Comparison of ENCODE assay signal across 14 cellular contexts in genomic region chr9:131661954-131662621, GRCh38.
DNase-seq lines count a peak whose midpoint lies in the region; ATAC-seq and TF ChIP-seq lines count a peak whose summit lies in the region.
"Had no signal": no experiment of that assay in that cellular context is flagged by ENCODE, and none has a peak within 500 bp of the region (broad histone marks: within the 10 kb centered on the region; RNA-seq: fewer than 3 reads in every experiment).

No MANE protein-coding gene starts in this region.

- intact Hi-C loops in left ventricle myocardium inferior (cut with micrococcal nuclease) = no loop called here
- intact Hi-C loops in cardiac septum (cut with DNase I) = no loop called here
- intact Hi-C loops in natural killer cell (cut with micrococcal nuclease) = loop anchor here (10.0 kb wide), 1 partner anchor 693 kb away; the partner anchor contains the start of gene SETX

- peak overlapping the region; percentile 79 to 89 for H3K27ac Mint-ChIP-seq in natural killer cell
- H3K27ac Mint-ChIP-seq: HFFc6 had no signal

- H3K4me1 Mint-ChIP-seq in natural killer cell = peaks cover 74 to 82% of the 10 kb centered on the region in 2 donors

- peak overlapping the region; percentile 17 for H3K27ac ChIP-seq in left ventricle myocardium inferior (replicated peaks)
- H3K27ac ChIP-seq: cardiac muscle cell, thoracic aorta had no signal

- no peaks in the 10 kb centered on the region for H3K36me3 Mint-ChIP-seq in natural killer cell

- H3K4me3 ChIP-seq in left ventricle myocardium inferior = no peak overlapping the region
- H3K4me3 ChIP-seq: cardiac muscle cell, MG63, thoracic aorta had no signal

- peaks cover 97% of the 10 kb centered on the region for H3K4me1 ChIP-seq in left ventricle myocardium inferior

- DNase-seq in left ventricle myocardium inferior (no peak), cardiac septum (ENCODE audit: low spot score) (no peak), natural killer cell (no peak), SHP77 (lab: John Stamatoyannopoulos, UW) (no peak), mucosa of gallbladder (ENCODE audit: low spot score) (no peak)
- DNase-seq in activated T-helper 9 cell treated with anti-CD3 and anti-CD28 coated beads, Interleukin-2, amount 50 U/mL, for 16 hours (ENCODE audit: low read depth) = peak; percentile 66
- DNase-seq: 8988T, HFFc6, MG63, Right ventricle myocardium superior had no signal

- H3K36me3 ChIP-seq in left ventricle myocardium inferior = no peaks in the 10 kb centered on the region
- H3K36me3 ChIP-seq: cardiac muscle cell, MG63, thoracic aorta had no signal

- H3K27me3 Mint-ChIP-seq in natural killer cell (ENCODE audit: low read depth in 2 of 2) = no peaks in the 10 kb centered on the region

- no peaks in the 10 kb centered on the region for H3K9me3 Mint-ChIP-seq in natural killer cell

- ATAC-seq in natural killer cell (peak; percentile 74 to 87 (median 78)), GM21825 (IDR thresholded peaks at IDR 0.05; ENCODE audit: unreplicated experiment) (no peak), GM19328 (IDR thresholded peaks at IDR 0.05; ENCODE audit: unreplicated experiment) (no peak)

- H3K9me3 ChIP-seq in left ventricle myocardium inferior (replicated peaks) = no peaks in the 10 kb centered on the region
- H3K9me3 ChIP-seq: MG63, thoracic aorta had no signal

- TF ChIP-seq CTCF in left ventricle myocardium inferior (IDR thresholded peaks at IDR 0.05; ENCODE audit: borderline replicate concordance) = no peak
- TF ChIP-seq CTCF in natural killer cell (IDR thresholded peaks at IDR 0.05) = no peak

- H3K4me3 Mint-ChIP-seq in natural killer cell = peak overlapping the region; percentile 37
- H3K4me3 Mint-ChIP-seq: HFFc6 had no signal

- no peaks in the 10 kb centered on the region for H3K27me3 ChIP-seq in left ventricle myocardium inferior (ENCODE audit: low read depth)
- H3K27me3 ChIP-seq: cardiac muscle cell, MG63 had no signal

Comparison
In these comparisons a context has a peak if more than half of its experiments do, and no peak if none do; other contexts are left out.
1. ATAC-seq: peak in natural killer cell (3 of 3); none in GM21825 (single experiment) and GM19328 (single experiment).